In genomic region chr7:103348452-103348851, GRCh38 we compare ENCODE assay signal across 8 cellular contexts. TPM values are rescaled to one million over a fixed set of nuclear protein-coding genes. Genes with fewer than 3 reads are reported as not detected.
DNase-seq lines count a peak whose midpoint lies in the region; ATAC-seq and TF ChIP-seq lines count a peak whose summit lies in the region.

No MANE protein-coding gene starts in this region.

- peaks cover 63% of the 10 kb centered on the region for H3K4me1 ChIP-seq in CD4-positive, alpha-beta memory T cell (ENCODE audit: insufficient read depth, low read length)

- no peaks in the 10 kb centered on the region for H3K36me3 ChIP-seq in CD4-positive, alpha-beta memory T cell (ENCODE audit: insufficient read depth, low read length)

- H3K36me3 Mint-ChIP-seq in CD4-positive, alpha-beta memory T cell: peaks cover 0 to 40% of the 10 kb centered on the region in 2 donors
- H3K36me3 Mint-ChIP-seq in dendritic cell treated with granulocyte-macrophage colony-stimulating factor and Interleukin-4, amounts not matched to agents 40 ng/mL and 50 ng/mL, for 4 days (ENCODE audit: low read depth): peaks cover 54% of the 10 kb centered on the region
- H3K36me3 Mint-ChIP-seq in nephron progenitor cell (ENCODE audit: low read depth): peaks cover 11% of the 10 kb centered on the region

- CTCF ChIA-PET in CD4-positive, alpha-beta memory T cell (lab: Charles Lee; ENCODE audit: partially characterized antibody): interaction anchor here (1.6 to 2.4 kb wide), 2 partner anchors 49 to 51 kb away, joined by 3 to 8 read pairs; partner anchors contain the start of gene PMPCB

- peak in 1 of 5 donors; percentile 2 for DNase-seq in CD4-positive, alpha-beta memory T cell
- DNase-seq in MV-4-11 (lab: John Stamatoyannopoulos, UW): peak; percentile 4
- no peak for DNase-seq in nephron progenitor cell
- DNase-seq in cerebellar cortex (ENCODE audit: low spot score): no peak
- DNase-seq in islet precursor cell: no peak
- DNase-seq in germinal center (ENCODE audit: low spot score): no peak

- H3K9me3 Mint-ChIP-seq in CD4-positive, alpha-beta memory T cell: peaks cover 0 to 1% (median 0%) of the 10 kb centered on the region in 8 donors
- H3K9me3 Mint-ChIP-seq in dendritic cell treated with granulocyte-macrophage colony-stimulating factor and Interleukin-4, amounts not matched to agents 40 ng/mL and 50 ng/mL, for 4 days: no peaks in the 10 kb centered on the region
- no peaks in the 10 kb centered on the region for H3K9me3 Mint-ChIP-seq in nephron progenitor cell

- no peaks in the 10 kb centered on the region for H3K9me3 ChIP-seq in CD4-positive, alpha-beta memory T cell (ENCODE audit: control insufficient read depth in 1 of 2, low read length in 2 of 2)

- H3K4me3 Mint-ChIP-seq in CD4-positive, alpha-beta memory T cell: peak overlapping the region; percentile 97 to 100 (median 100)
- H3K4me3 Mint-ChIP-seq in dendritic cell treated with granulocyte-macrophage colony-stimulating factor and Interleukin-4, amounts not matched to agents 40 ng/mL and 50 ng/mL, for 4 days: peak overlapping the region; percentile 98
- H3K4me3 Mint-ChIP-seq in nephron progenitor cell: peak overlapping the region; percentile 100

- POLR2A ChIA-PET in CD4-positive, alpha-beta memory T cell (lab: Charles Lee; ENCODE audit: partially characterized antibody): interaction anchor here (1.4 to 1.5 kb wide), 2 partner anchors 51 to 68 kb away, joined by 3 to 9 read pairs; partner anchors contain the start of gene PMPCB

- TF ChIP-seq CTCF in nephron progenitor cell (IDR thresholded peaks at IDR 0.05): no peak

- H3K4me1 Mint-ChIP-seq in CD4-positive, alpha-beta memory T cell: peaks cover 45 to 83% (median 66%) of the 10 kb centered on the region in 4 donors
- H3K4me1 Mint-ChIP-seq in dendritic cell treated with granulocyte-macrophage colony-stimulating factor and Interleukin-4, amounts not matched to agents 40 ng/mL and 50 ng/mL, for 4 days (ENCODE audit: low read depth): peaks cover 32% of the 10 kb centered on the region
- peaks cover 36% of the 10 kb centered on the region for H3K4me1 Mint-ChIP-seq in nephron progenitor cell

- no peaks in the 10 kb centered on the region for H3K27me3 Mint-ChIP-seq in CD4-positive, alpha-beta memory T cell
- no peaks in the 10 kb centered on the region for H3K27me3 Mint-ChIP-seq in dendritic cell treated with granulocyte-macrophage colony-stimulating factor and Interleukin-4, amounts not matched to agents 40 ng/mL and 50 ng/mL, for 4 days
- H3K27me3 Mint-ChIP-seq in nephron progenitor cell (ENCODE audit: low read depth, poor library complexity): peaks cover 6% of the 10 kb centered on the region

- peak overlapping the region; percentile 96 for H3K27ac ChIP-seq in CD4-positive, alpha-beta memory T cell (ENCODE audit: low read depth, low read length)

- H3K4me3 ChIP-seq in CD4-positive, alpha-beta memory T cell (ENCODE audit: low read length in 2 of 2): peak overlapping the region; percentile 45 to 85

- peak overlapping the region; percentile 92 to 100 (median 99) for H3K27ac Mint-ChIP-seq in CD4-positive, alpha-beta memory T cell
- peak overlapping the region; percentile 94 for H3K27ac Mint-ChIP-seq in dendritic cell treated with granulocyte-macrophage colony-stimulating factor and Interleukin-4, amounts not matched to agents 40 ng/mL and 50 ng/mL, for 4 days
- H3K27ac Mint-ChIP-seq in nephron progenitor cell: peak overlapping the region; percentile 100

- ATAC-seq in HG03135 (IDR thresholded peaks at IDR 0.05; ENCODE audit: unreplicated experiment): no peak

- intact Hi-C loops in CD4-positive, alpha-beta memory T cell (cut with micrococcal nuclease): loop anchor here (5.0 kb wide), 1 partner anchor 201 kb away; the partner anchor contains the start of gene NAPEPLD
- intact Hi-C loops in dendritic cell treated with granulocyte-macrophage colony-stimulating factor and Interleukin-4, amounts not matched to agents 40 ng/mL and 50 ng/mL, for 4 days (cut with micrococcal nuclease): loop anchor here (2.0 kb wide), 1 partner anchor 52 kb away; the partner anchor contains the start of gene PMPCB

- no peaks in the 10 kb centered on the region for H3K27me3 ChIP-seq in CD4-positive, alpha-beta memory T cell (ENCODE audit: insufficient read depth, low read length)

RNA-seq across cellular contexts. Expression of gene PSMC2, which starts 1.0 kb away (rescaled TPM):
- total RNA-seq in CD4-positive, alpha-beta memory T cell: 10 to 100 TPM; 68.2 to 69.3 TPM
- polyA plus RNA-seq in CD4-positive, alpha-beta memory T cell: 100 to 1,000 TPM; 133 to 169 TPM

RNA-seq across cellular contexts. Expression of gene DNAJC2, which starts 3.9 kb away (rescaled TPM):
- 10 to 100 TPM; 36.0 to 40.5 TPM for total RNA-seq in CD4-positive, alpha-beta memory T cell
- 10 to 100 TPM; 10.6 to 26.5 TPM for polyA plus RNA-seq in CD4-positive, alpha-beta memory T cell

RNA-seq across cellular contexts. Expression of gene PMPCB, which starts 51.2 kb away (rescaled TPM):
- 10 to 100 TPM; 72.7 to 76.2 TPM for total RNA-seq in CD4-positive, alpha-beta memory T cell
- 10 to 100 TPM; 71.2 to 86.1 TPM for polyA plus RNA-seq in CD4-positive, alpha-beta memory T cell
